ENCODE assay signal across 8 cellular contexts in genomic region chr2:68318686-68319396, GRCh38. TPM values are rescaled to one million over a fixed set of nuclear protein-coding genes. Genes with fewer than 3 reads are reported as not detected.
A peak's percentile ranks its signal among the peaks of the same experiment; 100 is the strongest.
DNase-seq lines count a peak whose midpoint lies in the region; ATAC-seq, FAIRE-seq and TF ChIP-seq lines count a peak whose summit lies in the region.

No MANE protein-coding gene starts in this region.

- CTCF ChIA-PET in GM12878 (lab: Yijun Ruan, JAX) (no interaction called here), PC-9 (lab: Charles Lee) (no interaction called here)

- TF ChIP-seq CTCF in GM12878 (IDR thresholded peaks at IDR 0.05 in 2 of 3, conservative IDR thresholded peaks at IDR 0.05 in 1 of 3; ENCODE audit: control insufficient read depth in 2 of 3, extremely low read depth in 1 of 3, insufficient read depth in 1 of 3, low read depth in 3 of 3, low read length in 3 of 3) (no peak), PC-9 (conservative IDR thresholded peaks at IDR 0.05) (no peak)

- H3K27me3 ChIP-seq in GM12878 (replicated peaks in 1 of 2; ENCODE audit: control insufficient read depth in 2 of 2, insufficient read depth in 2 of 2, low read length in 1 of 2) = peaks cover 10 to 19% of the 10 kb centered on the region in 2 experiments
- peaks cover 0 to 10% (median 2%) of the 10 kb centered on the region in 3 donors for H3K27me3 ChIP-seq in skeletal muscle tissue (ENCODE audit: control insufficient read depth in 3 of 3, insufficient read depth in 3 of 3, low read length in 3 of 3)
- no peaks in the 10 kb centered on the region for H3K27me3 ChIP-seq in PC-9 (ENCODE audit: insufficient read depth, low read depth)

- no peaks in the 10 kb centered on the region for H3K36me3 Mint-ChIP-seq in activated T-cell treated with anti-CD3 and anti-CD28 coated beads, Interleukin-2, amount 50 U/mL, for 24 hours (ENCODE audit: low read depth)

- no peaks in the 10 kb centered on the region for H3K36me3 ChIP-seq in GM12878 (ENCODE audit: control insufficient read depth in 2 of 2, insufficient read depth in 2 of 2, low read length in 1 of 2)
- peaks cover 2 to 6% (median 6%) of the 10 kb centered on the region in 3 donors for H3K36me3 ChIP-seq in skeletal muscle tissue (ENCODE audit: control insufficient read depth in 3 of 3, insufficient read depth in 3 of 3, low read length in 3 of 3)
- H3K36me3 ChIP-seq in PC-9 (ENCODE audit: low read depth) = no peaks in the 10 kb centered on the region

- TF ChIP-seq POLR2A in GM12878 (IDR thresholded peaks at IDR 0.05; ENCODE audit: low read depth, low read length) = no peak

- POLR2A ChIA-PET in GM12878 (lab: Charles Lee) (no interaction called here), PC-9 (lab: Charles Lee; ENCODE audit: unreplicated experiment) (no interaction called here)

- H3F3A ChIP-seq in PC-9 (ENCODE audit: insufficient read depth, low read depth) = no peaks in the 10 kb centered on the region

- H3K4me3 Mint-ChIP-seq in activated T-cell treated with anti-CD3 and anti-CD28 coated beads, Interleukin-2, amount 50 U/mL, for 24 hours = peak overlapping the region; percentile 70

- H3K4me2 ChIP-seq in GM12878 (ENCODE audit: control insufficient read depth, insufficient read depth) = peak overlapping the region; percentile 66
- no peak overlapping the region for H3K4me2 ChIP-seq in PC-9

- no TSS peak for BruUV-seq in GM12878 (replicated peaks; lab: Mats Ljungman, UMichigan)
- BruUV-seq in PC-9 (replicated peaks; lab: Mats Ljungman, UMichigan) = no TSS peak

- no peaks in the 10 kb centered on the region for H3K79me2 ChIP-seq in GM12878 (ENCODE audit: control insufficient read depth, insufficient read depth, low read length)
- H3K79me2 ChIP-seq in PC-9 (ENCODE audit: low read depth) = no peaks in the 10 kb centered on the region

- no peak for ATAC-seq in GM12878
- ATAC-seq in GM21528 (IDR thresholded peaks at IDR 0.05; ENCODE audit: low FRiP score, unreplicated experiment) = no peak

- intact Hi-C loops in GM12878 (cut with micrococcal nuclease; ENCODE audit: unreplicated experiment) = no loop called here
- intact Hi-C loops in PC-9 (cut with micrococcal nuclease; ENCODE audit: unreplicated experiment) = no loop called here

- TF ChIP-seq EP300 in GM12878 (IDR thresholded peaks at IDR 0.05; ENCODE audit: borderline replicate concordance in 1 of 2, control insufficient read depth in 1 of 2, low read depth in 2 of 2, low read length in 2 of 2) = no peak

- TF ChIP-seq RAD21 in GM12878 (IDR thresholded peaks at IDR 0.05; ENCODE audit: insufficient read depth, low read depth, low read length) = no peak

- 44% methylated on average over 39 of the region's 40 CpGs for WGBS in GM12878 (ENCODE audit: insufficient coverage, insufficient replicate concordance, low lambda C conversion rate, missing lambda C conversion rate)

- no peak overlapping the region for H3K27ac Mint-ChIP-seq in activated T-cell treated with anti-CD3 and anti-CD28 coated beads, Interleukin-2, amount 50 U/mL, for 24 hours

- H3K9ac ChIP-seq in GM12878 (ENCODE audit: control insufficient read depth, insufficient read depth, low read length) = no peak overlapping the region
- peak overlapping the region; percentile 83 to 88 (median 86) for H3K9ac ChIP-seq in skeletal muscle tissue (ENCODE audit: low read depth in 1 of 3, low read length in 3 of 3)

- peaks cover 3% of the 10 kb centered on the region for H3K9me3 Mint-ChIP-seq in activated T-cell treated with anti-CD3 and anti-CD28 coated beads, Interleukin-2, amount 50 U/mL, for 24 hours

- SMC1A ChIA-PET in GM12878 (lab: Charles Lee; ENCODE audit: uncharacterized antibody, unreplicated experiment) = no interaction called here

- H3K27ac ChIP-seq in GM12878 (ENCODE audit: control insufficient read depth, insufficient read depth) (no peak overlapping the region), skeletal muscle tissue (ENCODE audit: low read depth, low read length) (peak overlapping the region; percentile 93), PC-9 (no peak overlapping the region)

- H3K9me3 ChIP-seq in GM12878 (replicated peaks; ENCODE audit: control insufficient read depth, insufficient read depth, low read length) = no peaks in the 10 kb centered on the region
- no peaks in the 10 kb centered on the region for H3K9me3 ChIP-seq in iPS-18c (ENCODE audit: control insufficient read depth, insufficient read depth, low read length)
- no peaks in the 10 kb centered on the region for H3K9me3 ChIP-seq in skeletal muscle tissue (ENCODE audit: control insufficient read depth in 3 of 3, low read length in 3 of 3)
- no peaks in the 10 kb centered on the region for H3K9me3 ChIP-seq in PC-9 (ENCODE audit: insufficient read depth, low read depth)

- H3K27me3 Mint-ChIP-seq in activated T-cell treated with anti-CD3 and anti-CD28 coated beads, Interleukin-2, amount 50 U/mL, for 24 hours = peaks cover 75% of the 10 kb centered on the region

- RAD21 ChIA-PET in GM12878 (lab: Charles Lee; ENCODE audit: unreplicated experiment) = no interaction called here

- H3K4me1 Mint-ChIP-seq in activated T-cell treated with anti-CD3 and anti-CD28 coated beads, Interleukin-2, amount 50 U/mL, for 24 hours (ENCODE audit: low read depth) = peaks cover 11% of the 10 kb centered on the region

- peaks cover 4% of the 10 kb centered on the region for H3K4me1 ChIP-seq in GM12878 (ENCODE audit: control insufficient read depth, insufficient read depth, low read length)
- H3K4me1 ChIP-seq in skeletal muscle tissue (ENCODE audit: control insufficient read depth in 3 of 3, insufficient read depth in 3 of 3, low read length in 3 of 3) = peaks cover 4 to 19% (median 9%) of the 10 kb centered on the region in 3 donors
- no peaks in the 10 kb centered on the region for H3K4me1 ChIP-seq in PC-9 (replicated peaks; ENCODE audit: insufficient read depth)

- DNase-seq in activated T-cell treated with anti-CD3 and anti-CD28 coated beads, Interleukin-2, amount 50 U/mL, for 24 hours = no peak
- DNase-seq in activated T-cell treated with anti-CD3 and anti-CD28 coated beads, Interleukin-2, amount 50 U/mL, for 1 hour = no peak
- DNase-seq in GM12878 (ENCODE audit: low read depth, low spot score) = no peak
- DNase-seq in SKM-1 (lab: John Stamatoyannopoulos, UW; ENCODE audit: unreplicated experiment) = no peak
- no peak for DNase-seq in PC-9

- H3K9me2 ChIP-seq in PC-9 (ENCODE audit: insufficient read depth) = no peaks in the 10 kb centered on the region

- no peak for FAIRE-seq in GM12878 (lab: Jason Lieb, UNC)

- H3K4me3 ChIP-seq in GM12878 (no peak overlapping the region; the same call in 1 of the 2 replicates), iPS-18c (ENCODE audit: insufficient read depth, low read depth, low read length) (peak overlapping the region; percentile 77), skeletal muscle tissue (ENCODE audit: low read length in 3 of 3) (peak overlapping the region; percentile 86 to 93 (median 90)), PC-9 (no peak overlapping the region)

- in situ Hi-C loops in GM12878 (cut with MboI) = no loop called here

- H2AFZ ChIP-seq in GM12878 (ENCODE audit: control insufficient read depth, low read depth, low read length) = no peak overlapping the region
- no peak overlapping the region for H2AFZ ChIP-seq in PC-9

- H4K20me1 ChIP-seq in GM12878 (ENCODE audit: control insufficient read depth, insufficient read depth) (no peaks in the 10 kb centered on the region), PC-9 (ENCODE audit: insufficient read depth) (no peaks in the 10 kb centered on the region)

TF ChIP-seq in GM12878, 131 proteins besides CTCF, POLR2A, EP300 and RAD21 (continues in another document):
- TF ChIP-seq JUNB (IDR thresholded peaks at IDR 0.05) (no peak), ZNF384 (IDR thresholded peaks at IDR 0.05; ENCODE audit: borderline replicate concordance, low read depth, low read length) (no peak)

RNA-seq across cellular contexts. Expression of gene CNRIP1, which starts 0.9 kb away (rescaled TPM):
- not detected in 2 replicates for total RNA-seq in GM12878 (2013; cell fraction: nucleolus; rRNA removed)
- not detected in 2 replicates for total RNA-seq in GM12878 (2014; rRNA removed)
- not detected in 2 replicates for total RNA-seq in GM12878 (2014; rRNA removed; fragmentation: Illumina TruSeq; extraction: Trizol)
- total RNA-seq in GM12878 (2021) = not detected in 2 replicates
- polyA plus RNA-seq in GM12878 (2011; ENCODE audit: low read depth) = not detected
- polyA plus RNA-seq in GM12878 (2011; rRNA removed) = not detected in 2 replicates
- polyA plus RNA-seq in GM12878 (2011; cell fraction: cytosol; rRNA removed) = not detected in 2 replicates
- polyA plus RNA-seq in GM12878 (2011; cell fraction: nucleus; rRNA removed) = not detected in 2 replicates
- polyA plus RNA-seq in GM12878 (2012) = not detected in 2 replicates
- not detected in 2 replicates for polyA plus RNA-seq in GM12878 (2014; fragmentation: Illumina TruSeq; extraction: Trizol)
- not detected for polyA plus RNA-seq in GM12878 (2014; fragmentation: Nextera tagmentation; extraction: Ambion mirVana)
- polyA plus RNA-seq in GM12878 (2014; rRNA removed) = not detected in 2 replicates
- polyA plus RNA-seq in GM12878 (2016; fragmentation: Nextera tagmentation; extraction: Ambion mirVana) = not detected
- not detected in 2 replicates for polyA minus RNA-seq in GM12878 (2011; rRNA and poly(A)+ RNA removed)
- not detected in 2 replicates for polyA minus RNA-seq in GM12878 (2011; cell fraction: cytosol; rRNA and poly(A)+ RNA removed)
- not detected in 2 replicates for polyA minus RNA-seq in GM12878 (2011; cell fraction: nucleus; rRNA and poly(A)+ RNA removed)
- 17.7 TPM for total RNA-seq in skeletal muscle tissue
- total RNA-seq in PC-9 (2021) = not detected in 2 replicates

RNA-seq across cellular contexts. Expression of gene PLEK, which starts 46.2 kb away (rescaled TPM):
- 397 and 442 TPM in 2 replicates for total RNA-seq in GM12878 (2013; cell fraction: nucleolus; rRNA removed)
- total RNA-seq in GM12878 (2014; rRNA removed) = 270 and 329 TPM in 2 replicates
- 371 and 378 TPM in 2 replicates for total RNA-seq in GM12878 (2014; rRNA removed; fragmentation: Illumina TruSeq; extraction: Trizol)
- total RNA-seq in GM12878 (2021) = 319 and 335 TPM in 2 replicates
- 166 TPM for polyA plus RNA-seq in GM12878 (2011; ENCODE audit: low read depth)
- 804 and 985 TPM in 2 replicates for polyA plus RNA-seq in GM12878 (2011; rRNA removed)
- 433 and 504 TPM in 2 replicates for polyA plus RNA-seq in GM12878 (2011; cell fraction: cytosol; rRNA removed)
- 396 and 451 TPM in 2 replicates for polyA plus RNA-seq in GM12878 (2011; cell fraction: nucleus; rRNA removed)
- 204 and 209 TPM in 2 replicates for polyA plus RNA-seq in GM12878 (2012)
- polyA plus RNA-seq in GM12878 (2014; fragmentation: Illumina TruSeq; extraction: Trizol) = 466 and 545 TPM in 2 replicates
- 100 to 1,000 TPM; 410 to 617 TPM for polyA plus RNA-seq in GM12878 (2014; fragmentation: Nextera tagmentation; extraction: Ambion mirVana)
- polyA plus RNA-seq in GM12878 (2014; rRNA removed) = 283 and 353 TPM in 2 replicates
- polyA plus RNA-seq in GM12878 (2016; fragmentation: Nextera tagmentation; extraction: Ambion mirVana) = 100 to 1,000 TPM; 229 to 238 TPM
- polyA minus RNA-seq in GM12878 (2011; rRNA and poly(A)+ RNA removed) = 394 and 411 TPM in 2 replicates
- polyA minus RNA-seq in GM12878 (2011; cell fraction: cytosol; rRNA and poly(A)+ RNA removed) = 150 and 184 TPM in 2 replicates
- 97.7 and 128 TPM in 2 replicates for polyA minus RNA-seq in GM12878 (2011; cell fraction: nucleus; rRNA and poly(A)+ RNA removed)
- 9.4 TPM for total RNA-seq in skeletal muscle tissue
- not detected in 2 replicates for total RNA-seq in PC-9 (2021)

Comparison
In these comparisons a context has a peak if more than half of its experiments do, and no peak if none do; other contexts are left out.
1. H3K4me3 ChIP-seq: peak in iPS-18c (single experiment) and skeletal muscle tissue (3 of 3); none in GM12878 (single experiment) and PC-9 (single experiment).
2. RNA of gene CNRIP1, which starts 0.9 kb away (total RNA-seq): 17.7 TPM in skeletal muscle tissue (single experiment); not detected in GM12878 and not detected in PC-9; every median in the first group is over 10 times any median in the second.
3. RNA of gene PLEK, which starts 46.2 kb away (total RNA-seq): 270 to 442 TPM in GM12878; 9.4 TPM in skeletal muscle tissue (single experiment) and not detected in PC-9; every median in the first group is over 10 times any median in the second.